8 cellular contexts compared by ENCODE assay signal in the genomic region with DNA sequence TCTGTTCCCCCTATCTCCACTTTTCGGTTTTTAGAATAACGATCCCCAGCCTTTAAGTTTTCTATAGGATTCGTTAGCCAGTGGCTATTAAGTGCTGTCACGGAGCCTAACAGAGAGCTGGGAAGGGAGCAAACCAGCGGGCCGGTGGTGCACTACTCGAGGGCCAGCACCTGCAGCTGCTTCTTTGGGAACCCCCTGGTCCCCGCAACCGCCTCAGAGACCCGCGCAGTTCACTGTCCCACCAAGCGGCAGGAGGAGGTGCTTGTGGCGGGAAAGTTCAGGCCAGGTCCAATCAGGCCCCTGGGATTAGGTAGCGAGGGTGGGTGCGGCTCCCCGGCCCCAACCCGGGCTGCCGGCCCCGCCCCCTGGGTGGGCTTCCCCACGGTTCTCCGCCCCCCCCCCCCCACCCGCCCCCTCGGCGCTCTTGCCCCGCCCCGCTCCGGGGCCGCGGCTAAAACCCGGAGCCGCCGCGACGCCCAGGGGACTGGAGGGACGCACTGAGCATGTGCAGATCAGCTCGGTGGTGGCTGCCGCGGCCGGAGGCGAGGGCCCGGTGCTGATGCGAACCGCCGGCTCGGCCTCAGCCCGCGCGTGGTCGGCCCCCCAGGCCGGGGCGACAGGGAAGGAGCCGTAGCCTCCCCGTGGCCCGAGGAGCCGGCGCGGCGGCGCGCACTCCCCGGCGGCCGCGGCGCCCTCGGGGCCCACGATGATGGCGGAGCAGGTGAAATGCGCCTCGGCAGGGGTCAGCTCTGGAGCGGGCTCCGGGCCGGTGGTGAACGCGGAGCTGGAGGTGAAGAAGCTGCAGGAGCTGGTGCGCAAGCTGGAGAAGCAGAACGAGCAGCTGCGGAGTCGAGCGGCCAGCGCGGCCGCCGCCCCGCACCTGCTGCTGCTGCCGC. TPM values are rescaled to one million over a fixed set of nuclear protein-coding genes. Genes with fewer than 3 reads are reported as not detected.
DNase-seq lines count a peak whose midpoint lies in the region; ATAC-seq and TF ChIP-seq lines count a peak whose summit lies in the region.

A gene (plus strand): TSS at position 480 of the 896 bp plus-strand sequence. CDS start 227 bp downstream, at position 707.

- H3K36me3 Mint-ChIP-seq in Caco-2 (ENCODE audit: insufficient read depth, unreplicated experiment) (peaks cover 9% of the 10 kb centered on the region), natural killer cell (no peaks in the 10 kb centered on the region)

- H3K4me1 ChIP-seq in Caco-2: peaks cover 3% of the 10 kb centered on the region; the same call in 1 of the 2 replicates
- no peaks in the 10 kb centered on the region for H3K4me1 ChIP-seq in fibroblast of lung (ENCODE audit: control insufficient read depth, extremely low read depth, insufficient read depth, low read length)

- H4K20me1 ChIP-seq in fibroblast of lung (ENCODE audit: control insufficient read depth, extremely low read depth, insufficient read depth, low read length): no peaks in the 10 kb centered on the region

- H3K27ac ChIP-seq in fibroblast of lung (ENCODE audit: insufficient read depth, low read length): no peak within 1 kb of the TSS

- no peaks in the 10 kb centered on the region for H3K9me3 Mint-ChIP-seq in Caco-2 (ENCODE audit: unreplicated experiment)
- no peaks in the 10 kb centered on the region for H3K9me3 Mint-ChIP-seq in natural killer cell

- peak; percentile 65 for ATAC-seq in GM21381 (IDR thresholded peaks at IDR 0.05; ENCODE audit: unreplicated experiment)
- peak; percentile 79 to 88 (median 81) for ATAC-seq in natural killer cell

- H2AFZ ChIP-seq in fibroblast of lung (ENCODE audit: low read length): peak within 1 kb of the TSS; percentile 21

- CTCF ChIA-PET in Caco-2 (lab: Charles Lee): no interaction called here

- H3K9me3 ChIP-seq in Caco-2: peaks cover 4% of the 10 kb centered on the region; the same call in 1 of the 2 replicates
- no peaks in the 10 kb centered on the region for H3K9me3 ChIP-seq in fibroblast of lung (ENCODE audit: control insufficient read depth, insufficient read depth, low read depth, low read length)

- H3K27ac Mint-ChIP-seq in Caco-2 (ENCODE audit: unreplicated experiment) (no peak within 1 kb of the TSS), natural killer cell (peak within 1 kb of the TSS; percentile 87 to 92)

- no peaks in the 10 kb centered on the region for H3K79me2 ChIP-seq in fibroblast of lung (ENCODE audit: control insufficient read depth, insufficient read depth, low read length)

- H3K4me3 Mint-ChIP-seq in Caco-2 (ENCODE audit: unreplicated experiment) (peak within 1 kb of the TSS; percentile 90), natural killer cell (peak within 1 kb of the TSS; percentile 99)

- peak within 1 kb of the TSS; percentile 8 for H3K9ac ChIP-seq in fibroblast of lung (ENCODE audit: insufficient read depth, low read length)

- BruUV-seq in Caco-2 (replicated peaks; lab: Mats Ljungman, UMichigan): no TSS peak

- H3K36me3 ChIP-seq in Caco-2 (ENCODE audit: control insufficient read depth, insufficient read depth, low read length) (no peaks in the 10 kb centered on the region), fibroblast of lung (ENCODE audit: control insufficient read depth, insufficient read depth, low read length) (no peaks in the 10 kb centered on the region)

- peak within 1 kb of the TSS; percentile 78 for H3K4me3 ChIP-seq in Caco-2 (ENCODE audit: low read depth, low read length)
- peak within 1 kb of the TSS; percentile 45 to 67 (median 52) for H3K4me3 ChIP-seq in fibroblast of lung (replicated peaks in 1 of 4; ENCODE audit: control extremely low read depth in 1 of 4, insufficient read depth in 1 of 4, low read depth in 3 of 4, low read length in 4 of 4)

- peak within 1 kb of the TSS; percentile 99 for H3K4me2 ChIP-seq in fibroblast of lung (ENCODE audit: extremely low read depth, insufficient read depth, low read length)

- POLR2A ChIA-PET in Caco-2 (lab: Charles Lee): no interaction called here

- H3K4me1 Mint-ChIP-seq in Caco-2 (ENCODE audit: low read depth, unreplicated experiment) (peaks cover 8% of the 10 kb centered on the region), natural killer cell (peaks cover 26 to 29% of the 10 kb centered on the region in 2 donors)

- no peak for TF ChIP-seq CTCF in Caco-2 (IDR thresholded peaks at IDR 0.05; ENCODE audit: insufficient read depth in 1 of 2, low read depth in 1 of 2, low read length in 1 of 2, severe bottlenecking in 1 of 2, unreplicated experiment in 1 of 2)
- no peak for TF ChIP-seq CTCF in fibroblast of lung (conservative IDR thresholded peaks at IDR 0.05 in 1 of 2, IDR thresholded peaks at IDR 0.05 in 1 of 2; ENCODE audit: low read depth in 1 of 2, low read length in 2 of 2)
- TF ChIP-seq CTCF in natural killer cell (IDR thresholded peaks at IDR 0.05): no peak

- H3K27me3 ChIP-seq in Caco-2 (replicated peaks; ENCODE audit: control insufficient read depth, insufficient read depth, low read length): no peaks in the 10 kb centered on the region
- peaks cover 9% of the 10 kb centered on the region for H3K27me3 ChIP-seq in fibroblast of lung (ENCODE audit: control insufficient read depth, insufficient read depth, low read length)

- intact Hi-C loops in Caco-2 (cut with micrococcal nuclease; ENCODE audit: unreplicated experiment) (no loop called here), natural killer cell (cut with micrococcal nuclease) (loop anchor here (2.0 to 10.0 kb wide), 4 partner anchors 53 to 1687 kb away; a partner anchor contains a TSS)

- peaks cover 19% of the 10 kb centered on the region for H3K27me3 Mint-ChIP-seq in Caco-2 (ENCODE audit: insufficient read depth, unreplicated experiment)
- H3K27me3 Mint-ChIP-seq in natural killer cell (ENCODE audit: low read depth in 2 of 2): peaks cover 4 to 7% of the 10 kb centered on the region in 2 donors

- DNase-seq in Caco-2 (peak; percentile 74 to 82), HuH-7.5 (ENCODE audit: low spot score) (peak; percentile 73), OCI-M2 (lab: John Stamatoyannopoulos, UW; ENCODE audit: unreplicated experiment) (peak; percentile 31), fibroblast of lung (ENCODE audit: low read depth in 2 of 2) (peak; percentile 38 to 45), natural killer cell (peak; percentile 72)
- DNase-seq in activated T-cell treated with anti-CD3 and anti-CD28 coated beads, Interleukin-2, amount 50 U/mL, for 1 hour: peak; percentile 86
- peak; percentile 79 for DNase-seq in stimulated activated naive CD4-positive, alpha-beta T cell treated with Interleukin-2 at 50 U/mL for 16 hours (lab: John Stamatoyannopoulos, UW)

RNA-seq across cellular contexts. Expression of the gene that starts here (rescaled TPM):
- 2.9 and 3.5 TPM in 2 replicates for total RNA-seq in Caco-2 (2022)
- total RNA-seq in fibroblast of lung: 1.3 and 2.6 TPM in 2 replicates
- 0.54 and 0.56 TPM in 2 replicates for polyA plus RNA-seq in fibroblast of lung
- 0.15 TPM in 1 of 2 replicates, not detected in the other for polyA plus RNA-seq in fibroblast of lung (2012)
- 1.0 TPM in 1 of 2 replicates, not detected in the other for polyA minus RNA-seq in fibroblast of lung (ENCODE audit: low replicate concordance)
- 10 to 100 TPM; 14.9 to 29.0 (median 25.7) TPM for total RNA-seq in natural killer cell

Comparison
In these comparisons a context has a peak if more than half of its experiments do, and no peak if none do; other contexts are left out.
1. DNase-seq: peak in every context shown above with its lines; median percentile 86 in activated T-cell treated with anti-CD3 and anti-CD28 coated beads, Interleukin-2, amount 50 U/mL, for 1 hour; 79 in stimulated activated naive CD4-positive, alpha-beta T cell treated with Interleukin-2 at 50 U/mL for 16 hours; 78 in Caco-2; 73 in HuH-7.5; 72 in natural killer cell; 42 in fibroblast of lung; 31 in OCI-M2.